ENCODE assay signal across 8 cellular contexts in genomic region chr10:6920072-6921019, GRCh38.
A peak's percentile ranks its signal among the peaks of the same experiment; 100 is the strongest.
DNase-seq lines count a peak whose midpoint lies in the region; ATAC-seq lines count a peak whose summit lies in the region.

No MANE protein-coding gene starts in this region.

- H3K4me3 Mint-ChIP-seq in activated CD4-positive, alpha-beta memory T cell treated with anti-CD3 and anti-CD28 coated beads, Interleukin-2, amount 10 ng/mL, durations not matched to agents 7 days and 5 days, result no peak overlapping the region

- DNase-seq in NCI-H2171 treated with DMSO at 0.1 percent for 48 hours (lab: John Stamatoyannopoulos, UW) (peak; percentile 8), NCI-H2171 (lab: John Stamatoyannopoulos, UW) (no peak), NCI-H460 (ENCODE audit: extremely low read depth, low read depth) (peak; percentile 60), midbrain (lab: John Stamatoyannopoulos, UW) (peak; percentile 86)
- DNase-seq in activated CD4-positive, alpha-beta memory T cell treated with anti-CD3 and anti-CD28 coated beads, Interleukin-2, amount 10 ng/mL, durations not matched to agents 7 days and 5 days, result peak; percentile 84
- DNase-seq in effector CD8-positive, alpha-beta T cell (lab: John Stamatoyannopoulos, UW), result peak; percentile 55
- peak; percentile 72 for DNase-seq in stimulated activated CD8-positive, alpha-beta memory T cell treated with anti-CD3 and anti-CD28 coated beads, Interleukin-4, amount 100 ng/mL, for 24 hours (ENCODE audit: low read depth)

- CTCF ChIA-PET in activated CD4-positive, alpha-beta memory T cell treated with anti-CD3 and anti-CD28 coated beads, Interleukin-2, amount 10 ng/mL, durations not matched to agents 7 days and 5 days (lab: Charles Lee), result interaction anchor here (0.5 to 3.2 kb wide), 56 partner anchors 8 to 767 kb away, joined by 3 to 65 read pairs (median 3); partner anchors contain the start of gene SFMBT2

- no peaks in the 10 kb centered on the region for H3K36me3 Mint-ChIP-seq in activated CD4-positive, alpha-beta memory T cell treated with anti-CD3 and anti-CD28 coated beads, Interleukin-2, amount 10 ng/mL, durations not matched to agents 7 days and 5 days (ENCODE audit: low read depth)

- peak; percentile 92 for ATAC-seq in HG02840 (IDR thresholded peaks at IDR 0.05; ENCODE audit: low FRiP score, unreplicated experiment)

- peaks cover 14% of the 10 kb centered on the region for H3K27me3 Mint-ChIP-seq in activated CD4-positive, alpha-beta memory T cell treated with anti-CD3 and anti-CD28 coated beads, Interleukin-2, amount 10 ng/mL, durations not matched to agents 7 days and 5 days

- H3K27ac Mint-ChIP-seq in activated CD4-positive, alpha-beta memory T cell treated with anti-CD3 and anti-CD28 coated beads, Interleukin-2, amount 10 ng/mL, durations not matched to agents 7 days and 5 days, result no peak overlapping the region

- H3K9me3 Mint-ChIP-seq in activated CD4-positive, alpha-beta memory T cell treated with anti-CD3 and anti-CD28 coated beads, Interleukin-2, amount 10 ng/mL, durations not matched to agents 7 days and 5 days, result no peaks in the 10 kb centered on the region

- POLR2A ChIA-PET in activated CD4-positive, alpha-beta memory T cell treated with anti-CD3 and anti-CD28 coated beads, Interleukin-2, amount 10 ng/mL, durations not matched to agents 7 days and 5 days (lab: Charles Lee), result interaction anchor here (0.7 kb wide), 2 partner anchors 14 to 194 kb away, joined by 3 to 4 read pairs; no protein-coding TSS in a partner anchor

- peaks cover 30% of the 10 kb centered on the region for H3K4me1 Mint-ChIP-seq in activated CD4-positive, alpha-beta memory T cell treated with anti-CD3 and anti-CD28 coated beads, Interleukin-2, amount 10 ng/mL, durations not matched to agents 7 days and 5 days
